ENCODE assay signal across 14 cellular contexts in genomic region chr17:46013502-46014165, GRCh38. TPM values are rescaled to one million over a fixed set of nuclear protein-coding genes. Genes with fewer than 3 reads are reported as not detected.
A peak's percentile ranks its signal among the peaks of the same experiment; 100 is the strongest.
DNase-seq lines count a peak whose midpoint lies in the region; ATAC-seq and TF ChIP-seq lines count a peak whose summit lies in the region.
"Had no signal": no experiment of that assay in that cellular context is flagged by ENCODE, and none has a peak within 500 bp of the region (broad histone marks: within the 10 kb centered on the region; RNA-seq: fewer than 3 reads in every experiment).

No MANE protein-coding gene starts in this region.

- H2AFZ ChIP-seq in GM23248: peak overlapping the region; percentile 56
- H2AFZ ChIP-seq in SK-N-SH (ENCODE audit: low read depth): no peak overlapping the region

- H3K9ac ChIP-seq in GM23248: no peak overlapping the region
- H3K9ac ChIP-seq in SK-N-SH: no peak overlapping the region

- DNase-seq in GM23248 (peak; percentile 87), SK-N-SH (peak; percentile 65), foreskin fibroblast (peak; percentile 76 to 92), middle frontal gyrus (ENCODE audit: extremely low spot score, low spot score) (no peak), T-helper 2 cell (no peak)
- DNase-seq in stimulated activated effector memory CD8-positive, alpha-beta T cell treated with anti-CD3 and anti-CD28 coated beads, Interleukin-12 subunit alpha, Interleukin-12 subunit beta, amount 100 ng/mL, for 72 hours (ENCODE audit: low spot score in 2 of 2): no peak
- DNase-seq: activated CD8-positive, alpha-beta T cell treated with anti-CD3 and anti-CD28 coated beads, Interleukin-2, amount 10 ng/mL, durations not matched to agents 7 days and 5 days; activated naive CD4-positive, alpha-beta T cell treated with Interleukin-2 at 50 U/mL for 16 hours; esophagus squamous epithelium; kidney glomerular epithelial cell; right cardiac atrium had no signal

- H3K79me2 ChIP-seq in GM23248 (ENCODE audit: insufficient read depth) (no peaks in the 10 kb centered on the region), SK-N-SH (ENCODE audit: insufficient read depth) (no peaks in the 10 kb centered on the region)

- H3F3A ChIP-seq in GM23248 (ENCODE audit: insufficient read depth): no peaks in the 10 kb centered on the region
- no peaks in the 10 kb centered on the region for H3F3A ChIP-seq in SK-N-SH (replicated peaks; ENCODE audit: insufficient read depth)

- no peaks in the 10 kb centered on the region for H3K27me3 ChIP-seq in GM23248 (replicated peaks; ENCODE audit: insufficient read depth)
- H3K27me3 ChIP-seq in SK-N-SH (ENCODE audit: insufficient read depth): no peaks in the 10 kb centered on the region
- H3K27me3 ChIP-seq: esophagus squamous epithelium had no signal

- no peak overlapping the region for H3K27ac ChIP-seq in GM23248
- H3K27ac ChIP-seq in SK-N-SH (ENCODE audit: low read depth in 2 of 2, low read length in 1 of 2): peak overlapping the region in 1 of 2 experiments; percentile 70; a peak in 2 of 4 replicates
- H3K27ac ChIP-seq: esophagus squamous epithelium, RWPE1 had no signal

- H3K36me3 Mint-ChIP-seq in stimulated activated effector memory CD8-positive, alpha-beta T cell treated with anti-CD3 and anti-CD28 coated beads, Interleukin-12 subunit alpha, Interleukin-12 subunit beta, amount 100 ng/mL, for 72 hours: no peaks in the 10 kb centered on the region

- H3K27ac Mint-ChIP-seq in stimulated activated effector memory CD8-positive, alpha-beta T cell treated with anti-CD3 and anti-CD28 coated beads, Interleukin-12 subunit alpha, Interleukin-12 subunit beta, amount 100 ng/mL, for 72 hours: peak overlapping the region; percentile 35
- H3K27ac Mint-ChIP-seq: activated CD8-positive, alpha-beta T cell treated with anti-CD3 and anti-CD28 coated beads, Interleukin-2, amount 10 ng/mL, durations not matched to agents 7 days and 5 days had no signal

- no peak for ATAC-seq in stimulated activated effector memory CD8-positive, alpha-beta T cell treated with anti-CD3 and anti-CD28 coated beads, Interleukin-12 subunit alpha, Interleukin-12 subunit beta, amount 100 ng/mL, for 72 hours
- ATAC-seq in HG03439 (IDR thresholded peaks at IDR 0.05; ENCODE audit: unreplicated experiment): no peak
- ATAC-seq: activated CD8-positive, alpha-beta T cell treated with anti-CD3 and anti-CD28 coated beads, Interleukin-2, amount 10 ng/mL, durations not matched to agents 7 days and 5 days; right cardiac atrium had no signal

- POLR2A ChIA-PET in SK-N-SH (lab: Yijun Ruan, JAX): interaction anchor here (0.6 kb wide), 1 partner anchor 16 kb away, joined by 3 read pairs; no protein-coding TSS in a partner anchor

- H3K9me3 Mint-ChIP-seq in stimulated activated effector memory CD8-positive, alpha-beta T cell treated with anti-CD3 and anti-CD28 coated beads, Interleukin-12 subunit alpha, Interleukin-12 subunit beta, amount 100 ng/mL, for 72 hours: no peaks in the 10 kb centered on the region

- H3K4me3 Mint-ChIP-seq in stimulated activated effector memory CD8-positive, alpha-beta T cell treated with anti-CD3 and anti-CD28 coated beads, Interleukin-12 subunit alpha, Interleukin-12 subunit beta, amount 100 ng/mL, for 72 hours: no peak overlapping the region
- H3K4me3 Mint-ChIP-seq: activated CD8-positive, alpha-beta T cell treated with anti-CD3 and anti-CD28 coated beads, Interleukin-2, amount 10 ng/mL, durations not matched to agents 7 days and 5 days had no signal

- peaks cover 6% of the 10 kb centered on the region for H3K4me1 Mint-ChIP-seq in stimulated activated effector memory CD8-positive, alpha-beta T cell treated with anti-CD3 and anti-CD28 coated beads, Interleukin-12 subunit alpha, Interleukin-12 subunit beta, amount 100 ng/mL, for 72 hours

- peak overlapping the region; percentile 80 for H3K4me2 ChIP-seq in GM23248 (ENCODE audit: unreplicated experiment)
- no peak overlapping the region for H3K4me2 ChIP-seq in SK-N-SH

- H3K9me2 ChIP-seq in GM23248 (ENCODE audit: insufficient read depth) (no peaks in the 10 kb centered on the region), SK-N-SH (no peaks in the 10 kb centered on the region)

- no peaks in the 10 kb centered on the region for H3K36me3 ChIP-seq in GM23248 (ENCODE audit: low read depth)
- no peaks in the 10 kb centered on the region for H3K36me3 ChIP-seq in SK-N-SH (replicated peaks in 1 of 2; ENCODE audit: control insufficient read depth in 1 of 2, insufficient read depth in 2 of 2, low read length in 1 of 2)
- H3K36me3 ChIP-seq: esophagus squamous epithelium had no signal

- TF ChIP-seq RAD21 in SK-N-SH (IDR thresholded peaks at IDR 0.05; ENCODE audit: low read length): no peak

- CTCF ChIA-PET in SK-N-SH (lab: Yijun Ruan, JAX): interaction anchor here (1.0 to 3.0 kb wide), 7 partner anchors 10 to 822 kb away, joined by 3 to 13 read pairs (median 4); partner anchors contain the start of gene KANSL1

- H4K20me1 ChIP-seq in GM23248 (ENCODE audit: insufficient read depth) (no peaks in the 10 kb centered on the region), SK-N-SH (ENCODE audit: insufficient read depth) (no peaks in the 10 kb centered on the region)

- in situ Hi-C loops in GM23248 (cut with MboI): no loop called here

- H3K4me3 ChIP-seq in GM23248 (peak overlapping the region; percentile 35; the same call in 1 of the 2 replicates), SK-N-SH (ENCODE audit: low read depth in 2 of 2, low read length in 1 of 2) (no peak overlapping the region), foreskin fibroblast (ENCODE audit: low read depth in 1 of 2, low read length in 2 of 2) (no peak overlapping the region)
- H3K4me3 ChIP-seq: esophagus squamous epithelium had no signal

- H3K4me1 ChIP-seq in GM23248 (ENCODE audit: insufficient read depth): peaks cover 8% of the 10 kb centered on the region
- peaks cover 0 to 23% of the 10 kb centered on the region in 2 experiments; a peak in 1 of 4 replicates for H3K4me1 ChIP-seq in SK-N-SH (ENCODE audit: control insufficient read depth in 1 of 2, insufficient read depth in 2 of 2, low read depth in 1 of 2, low read length in 1 of 2)

- H3K9me3 ChIP-seq in GM23248 (ENCODE audit: low read depth) (no peaks in the 10 kb centered on the region), SK-N-SH (no peaks in the 10 kb centered on the region)
- H3K9me3 ChIP-seq: esophagus squamous epithelium had no signal

- TF ChIP-seq EP300 in SK-N-SH (IDR thresholded peaks at IDR 0.05; ENCODE audit: borderline replicate concordance in 1 of 2, low read depth in 1 of 2, low read length in 1 of 2): 0 out of 4 replicates have a peak, but pooled peaks of 1 of the 2 experiments have one; percentile 2

- WGBS in GM23248 (ENCODE audit: low coverage in 1 of 2, low lambda C conversion rate in 2 of 2, missing lambda C conversion rate in 2 of 2), 2 experiments: 36 to 37% methylated on average over 9 of the region's 9 CpGs
- 80% methylated on average over 9 of the region's 9 CpGs for WGBS in SK-N-SH (ENCODE audit: low lambda C conversion rate)

- TF ChIP-seq CTCF in SK-N-SH (IDR thresholded peaks at IDR 0.05) (no peak), foreskin fibroblast (IDR thresholded peaks at IDR 0.05; ENCODE audit: low read depth, low read length) (no peak)

TF ChIP-seq in SK-N-SH, 30 proteins besides CTCF, POLR2A, EP300 and RAD21:
- TF ChIP-seq ZBTB33 (IDR thresholded peaks at IDR 0.05; ENCODE audit: borderline replicate concordance, low read depth): no peak
- 0 out of 2 replicates have a peak, but pooled peaks have one; percentile 8 for TF ChIP-seq RCOR1 (IDR thresholded peaks at IDR 0.05; ENCODE audit: low read length)
- TF ChIP-seq CHD2 (IDR thresholded peaks at IDR 0.05; ENCODE audit: low read length, partially characterized antibody): peak; percentile 27
- TF ChIP-seq ELF1 (IDR thresholded peaks at IDR 0.05): no peak
- TF ChIP-seq USF1 (IDR thresholded peaks at IDR 0.05; ENCODE audit: borderline replicate concordance, low read depth): no peak
- TF ChIP-seq FOXJ3 (CRISPR knock-in tag; IDR thresholded peaks at IDR 0.05): no peak
- TF ChIP-seq GATA2 (CRISPR knock-in tag; IDR thresholded peaks at IDR 0.05): no peak
- TF ChIP-seq MXI1 (IDR thresholded peaks at IDR 0.05; ENCODE audit: low read depth, low read length): peak; percentile 15; the same call in 1 of the 2 replicates
- TF ChIP-seq SIN3A (IDR thresholded peaks at IDR 0.05; ENCODE audit: borderline replicate concordance, low read depth, low read length): no peak
- TF ChIP-seq NFIC (IDR thresholded peaks at IDR 0.05; ENCODE audit: borderline replicate concordance): no peak
- TF ChIP-seq RXRA (IDR thresholded peaks at IDR 0.05; ENCODE audit: borderline replicate concordance, low read depth): no peak

RNA-seq across cellular contexts. Expression of gene STH, which starts 14.6 kb away (rescaled TPM):
- total RNA-seq in GM23248 (2014; rRNA removed; shearing (Covaris generic)): not detected in 2 replicates
- polyA plus RNA-seq in GM23248 (2016; fragmentation: Nextera tagmentation; extraction: Ambion mirVana): not detected in 2 replicates
- polyA plus RNA-seq in SK-N-SH (2012; rRNA removed): not detected in 2 replicates
- not detected in 2 replicates for polyA plus RNA-seq in SK-N-SH (2012; cell fraction: cytosol; rRNA removed)
- not detected in 2 replicates for polyA plus RNA-seq in SK-N-SH (2012; cell fraction: nucleus; rRNA removed)
- total RNA-seq: activated CD8-positive, alpha-beta T cell treated with anti-CD3 and anti-CD28 coated beads, Interleukin-2, amount 10 ng/mL, durations not matched to agents 7 days and 5 days; esophagus squamous epithelium; NCI-H460; right cardiac atrium had no signal
- polyA plus RNA-seq: right cardiac atrium had no signal

Comparison
In these comparisons a context has a peak if more than half of its experiments do, and no peak if none do; other contexts are left out.
1. DNase-seq: peak in GM23248 (single experiment), SK-N-SH (single experiment) and foreskin fibroblast (2 of 2); none in stimulated activated effector memory CD8-positive, alpha-beta T cell treated with anti-CD3 and anti-CD28 coated beads, Interleukin-12 subunit alpha, Interleukin-12 subunit beta, amount 100 ng/mL, for 72 hours (0 of 2), middle frontal gyrus (single experiment) and T-helper 2 cell (0 of 5).